Comparison of ENCODE assay signal across 8 cellular contexts in the genomic region with DNA sequence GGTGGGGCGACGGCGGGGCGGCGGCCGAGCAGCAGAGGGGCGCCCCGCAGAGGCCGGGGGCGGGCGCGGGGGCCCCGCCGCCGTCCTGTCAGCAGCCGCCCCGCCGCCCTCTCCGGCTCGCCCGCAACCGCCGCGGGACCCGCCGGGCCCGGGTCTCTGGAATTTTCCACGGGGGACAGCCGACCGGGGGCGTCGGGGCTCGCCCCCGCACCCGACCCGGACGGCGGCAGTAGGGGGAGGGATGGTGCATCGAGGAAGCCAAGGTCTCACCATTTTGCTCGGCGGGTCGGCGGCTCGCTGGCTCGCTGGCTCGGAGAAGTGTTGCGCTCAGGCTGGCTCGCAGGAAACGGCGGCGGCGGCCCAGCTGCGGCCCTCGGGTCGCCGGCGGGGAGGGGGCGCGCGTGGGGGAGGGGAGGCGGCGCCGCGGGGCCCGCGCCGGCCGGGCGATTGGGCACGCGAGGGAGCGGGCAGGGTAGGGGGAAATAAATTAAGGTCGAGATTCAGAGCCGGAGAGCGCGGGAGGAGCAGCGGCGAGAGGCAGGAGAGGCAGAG. TPM values are rescaled to one million over a fixed set of nuclear protein-coding genes. Genes with fewer than 3 reads are reported as not detected.
DNase-seq lines count a peak whose midpoint lies in the region; ATAC-seq and TF ChIP-seq lines count a peak whose summit lies in the region.

No MANE protein-coding gene starts in this region.

- peaks cover 5% of the 10 kb centered on the region for H3K27me3 Mint-ChIP-seq in CD4-positive, alpha-beta T cell
- no peaks in the 10 kb centered on the region for H3K27me3 Mint-ChIP-seq in activated T-cell treated with anti-CD3 and anti-CD28 coated beads, Interleukin-2, amount 50 U/mL, for 4 hours (ENCODE audit: low read depth)

- no peak overlapping the region for H3K4me2 ChIP-seq in KMS-11
- no peak overlapping the region for H3K4me2 ChIP-seq in fibroblast of lung (ENCODE audit: extremely low read depth, insufficient read depth, low read length)
- peak overlapping the region; percentile 99 for H3K4me2 ChIP-seq in osteoblast (ENCODE audit: insufficient read depth, low read length)

- in situ Hi-C loops in transverse colon (cut with MboI; ENCODE audit: low pct_ligation_motif_present in 1 of 4, low pct_unique_long_range_greater_than_20kb in 1 of 4, low sequenced_read_pairs in 3 of 4) = no loop called here

- H3K4me1 ChIP-seq in KMS-11 (ENCODE audit: low read depth, poor library complexity, severe bottlenecking) (peaks cover 61% of the 10 kb centered on the region), fibroblast of lung (ENCODE audit: control insufficient read depth, extremely low read depth, insufficient read depth, low read length) (peaks cover 7% of the 10 kb centered on the region), osteoblast (ENCODE audit: insufficient read depth, low read length) (peaks cover 26% of the 10 kb centered on the region), transverse colon (peaks cover 28 to 49% (median 45%) of the 10 kb centered on the region in 4 donors)

- peak in 9 of 10 experiments; percentile 5 to 37 (median 32) for DNase-seq in CD4-positive, alpha-beta T cell
- peak; percentile 41 for DNase-seq in activated T-cell treated with anti-CD3 and anti-CD28 coated beads, Interleukin-2, amount 50 U/mL, for 4 hours
- DNase-seq in fibroblast of lung (ENCODE audit: low read depth in 2 of 2) (no peak), osteoblast (ENCODE audit: insufficient read length, low spot score, missing footprints) (peak; percentile 61), transverse colon (peak; percentile 29), NCI-H1694 treated with DMSO at 0.1 percent for 48 hours (lab: John Stamatoyannopoulos, UW) (no peak)

- no peaks in the 10 kb centered on the region for H3K27me3 ChIP-seq in CD4-positive, alpha-beta T cell (ENCODE audit: control insufficient read depth, insufficient read depth, low read length)
- H3K27me3 ChIP-seq in KMS-11 (ENCODE audit: insufficient read depth, low read depth) (no peaks in the 10 kb centered on the region), fibroblast of lung (ENCODE audit: control insufficient read depth, insufficient read depth, low read length) (no peaks in the 10 kb centered on the region), osteoblast (ENCODE audit: insufficient read depth, low read length) (no peaks in the 10 kb centered on the region), transverse colon (no peaks in the 10 kb centered on the region)

- peak overlapping the region; percentile 99 for H3K4me3 Mint-ChIP-seq in CD4-positive, alpha-beta T cell
- H3K4me3 Mint-ChIP-seq in activated T-cell treated with anti-CD3 and anti-CD28 coated beads, Interleukin-2, amount 50 U/mL, for 4 hours = peak overlapping the region; percentile 99

- H3K36me3 ChIP-seq in KMS-11 (ENCODE audit: insufficient read depth) (no peaks in the 10 kb centered on the region), fibroblast of lung (ENCODE audit: control insufficient read depth, insufficient read depth, low read length) (no peaks in the 10 kb centered on the region), osteoblast (ENCODE audit: insufficient read depth, low read length) (no peaks in the 10 kb centered on the region), transverse colon (no peaks in the 10 kb centered on the region)

- H3K4me3 ChIP-seq in KMS-11 (IDR thresholded peaks at IDR 0.05; ENCODE audit: insufficient read depth, low read depth, low read length) (peak overlapping the region; percentile 66), fibroblast of lung (replicated peaks in 1 of 4; ENCODE audit: control extremely low read depth in 1 of 4, insufficient read depth in 1 of 4, low read depth in 3 of 4, low read length in 4 of 4) (peak overlapping the region; percentile 61 to 95 (median 90)), osteoblast (ENCODE audit: insufficient read depth, low read length) (peak overlapping the region; percentile 94), transverse colon (peak overlapping the region; percentile 74 to 97 (median 82))

- WGBS in transverse colon (ENCODE audit: low coverage in 1 of 2), 2 donors = 0 to 3% methylated on average over 4 to 47 of the region's 78 CpGs

- H3K27ac ChIP-seq in CD4-positive, alpha-beta T cell (ENCODE audit: low read depth, low read length) = peak overlapping the region; percentile 92
- H3K27ac ChIP-seq in KMS-11 = peak overlapping the region; percentile 91
- peak overlapping the region; percentile 96 for H3K27ac ChIP-seq in fibroblast of lung (ENCODE audit: insufficient read depth, low read length)
- H3K27ac ChIP-seq in osteoblast (ENCODE audit: low read depth, low read length) = peak overlapping the region; percentile 93
- peak overlapping the region; percentile 98 to 100 (median 98) for H3K27ac ChIP-seq in transverse colon

- peaks cover 40% of the 10 kb centered on the region for H4K20me1 ChIP-seq in KMS-11 (ENCODE audit: insufficient read depth)
- peaks cover 7% of the 10 kb centered on the region for H4K20me1 ChIP-seq in fibroblast of lung (ENCODE audit: control insufficient read depth, extremely low read depth, insufficient read depth, low read length)
- H4K20me1 ChIP-seq in osteoblast (ENCODE audit: insufficient read depth, low read length) = peaks cover 43% of the 10 kb centered on the region

- TF ChIP-seq CTCF in CD4-positive, alpha-beta T cell (IDR thresholded peaks at IDR 0.05) = no peak
- TF ChIP-seq CTCF in KMS-11 (conservative IDR thresholded peaks at IDR 0.05; ENCODE audit: low read depth, low read length) = no peak
- no peak for TF ChIP-seq CTCF in fibroblast of lung (conservative IDR thresholded peaks at IDR 0.05 in 1 of 2, IDR thresholded peaks at IDR 0.05 in 1 of 2; ENCODE audit: low read depth in 1 of 2, low read length in 2 of 2)
- no peak for TF ChIP-seq CTCF in osteoblast (IDR thresholded peaks at IDR 0.05; ENCODE audit: extremely low read depth, low read depth, low read length)
- TF ChIP-seq CTCF in transverse colon (IDR thresholded peaks at IDR 0.05) = no peak

- no peak overlapping the region for H3K27ac Mint-ChIP-seq in CD4-positive, alpha-beta T cell

- H3K4me1 Mint-ChIP-seq in CD4-positive, alpha-beta T cell (ENCODE audit: low read depth) = peaks cover 50% of the 10 kb centered on the region
- H3K4me1 Mint-ChIP-seq in activated T-cell treated with anti-CD3 and anti-CD28 coated beads, Interleukin-2, amount 50 U/mL, for 4 hours (ENCODE audit: low read depth) = peaks cover 36% of the 10 kb centered on the region

- H3K9ac ChIP-seq in KMS-11 = peak overlapping the region; percentile 86
- peak overlapping the region; percentile 92 for H3K9ac ChIP-seq in fibroblast of lung (ENCODE audit: insufficient read depth, low read length)

- H3K79me2 ChIP-seq in KMS-11 (ENCODE audit: insufficient read depth, low read depth) = peaks cover 57% of the 10 kb centered on the region
- H3K79me2 ChIP-seq in fibroblast of lung (ENCODE audit: control insufficient read depth, insufficient read depth, low read length) = peaks cover 56% of the 10 kb centered on the region
- peaks cover 73% of the 10 kb centered on the region for H3K79me2 ChIP-seq in osteoblast (ENCODE audit: insufficient read depth, low read length)

- POLR2A ChIA-PET in CD4-positive, alpha-beta T cell (lab: Charles Lee) = interaction anchor here (0.6 to 6.2 kb wide), 23 partner anchors 14 to 514 kb away, joined by 3 to 95 read pairs (median 4); partner anchors contain the start of genes APLF, C1D, FBXO48 and PNO1

- peak; percentile 2 for ATAC-seq in CD4-positive, alpha-beta T cell (ENCODE audit: poor library complexity)
- peak; percentile 8 for ATAC-seq in GM21381 (IDR thresholded peaks at IDR 0.05; ENCODE audit: unreplicated experiment)
- ATAC-seq in activated T-cell treated with anti-CD3 and anti-CD28 coated beads, Interleukin-2, amount 50 U/mL, for 4 hours = peak; percentile 13 to 19

- H2AFZ ChIP-seq in KMS-11 (ENCODE audit: low read depth) (no peak overlapping the region), fibroblast of lung (ENCODE audit: low read length) (no peak overlapping the region), osteoblast (ENCODE audit: low read length) (no peak overlapping the region)

- H3K9me3 Mint-ChIP-seq in CD4-positive, alpha-beta T cell = no peaks in the 10 kb centered on the region
- no peaks in the 10 kb centered on the region for H3K9me3 Mint-ChIP-seq in activated T-cell treated with anti-CD3 and anti-CD28 coated beads, Interleukin-2, amount 50 U/mL, for 4 hours

- intact Hi-C loops in CD4-positive, alpha-beta T cell (cut with DNase I, micrococcal nuclease) = loop anchor here (1.0 to 5.0 kb wide), 4 partner anchors 45 to 190 kb away; partner anchors contain the start of genes PNO1 (in 2 of the 2) and C1D (in 1 of the 2)
- intact Hi-C loops in transverse colon (cut with DNase I; ENCODE audit: low total_unique reads) = loop anchor here (5.0 kb wide), 1 partner anchor 55 kb away; no protein-coding TSS in a partner anchor

- CTCF ChIA-PET in CD4-positive, alpha-beta T cell (lab: Charles Lee) = interaction anchor here (1.0 to 3.5 kb wide), 3 partner anchors 51 to 56 kb away, joined by 3 to 12 read pairs (median 3); no protein-coding TSS in a partner anchor

- no peak for TF ChIP-seq POLR2A in transverse colon (IDR thresholded peaks at IDR 0.05)

- no peaks in the 10 kb centered on the region for H3K9me3 ChIP-seq in CD4-positive, alpha-beta T cell (ENCODE audit: control insufficient read depth, low read length)
- no peaks in the 10 kb centered on the region for H3K9me3 ChIP-seq in fibroblast of lung (ENCODE audit: control insufficient read depth, insufficient read depth, low read depth, low read length)
- no peaks in the 10 kb centered on the region for H3K9me3 ChIP-seq in osteoblast (ENCODE audit: low read depth, low read length)
- no peaks in the 10 kb centered on the region for H3K9me3 ChIP-seq in transverse colon

- peaks cover 30% of the 10 kb centered on the region for H3K36me3 Mint-ChIP-seq in CD4-positive, alpha-beta T cell (ENCODE audit: low read depth)
- peaks cover 8% of the 10 kb centered on the region for H3K36me3 Mint-ChIP-seq in activated T-cell treated with anti-CD3 and anti-CD28 coated beads, Interleukin-2, amount 50 U/mL, for 4 hours (ENCODE audit: insufficient read depth)

- TF ChIP-seq EP300 in transverse colon (IDR thresholded peaks at IDR 0.05; ENCODE audit: low read depth) = no peak

RNA-seq across cellular contexts. Expression of gene PPP3R1, which starts 0.4 kb away (rescaled TPM):
- total RNA-seq in CD4-positive, alpha-beta T cell = 10 to 100 TPM; 69.8 to 70.3 TPM
- total RNA-seq in activated T-cell treated with anti-CD3 and anti-CD28 coated beads, Interleukin-2, amount 50 U/mL, for 4 hours = 10 to 100 TPM; 73.5 to 84.0 (median 74.2) TPM
- total RNA-seq in fibroblast of lung (18.0 and 22.8 TPM in 2 replicates), osteoblast (29.7 and 32.1 TPM in 2 replicates), transverse colon (10 to 100 TPM in 3 of 4 donors, 1 to 10 TPM in 1; 9.2 to 32.2 (median 28.1) TPM)
- polyA plus RNA-seq in fibroblast of lung = 46.1 and 51.3 TPM in 2 replicates
- 46.5 and 49.4 TPM in 2 replicates for polyA plus RNA-seq in fibroblast of lung (2012)
- 4.2 and 5.7 TPM in 2 replicates for polyA minus RNA-seq in fibroblast of lung (ENCODE audit: low replicate concordance)

Comparison
In these comparisons a context has a peak if more than half of its experiments do, and no peak if none do; other contexts are left out.
1. DNase-seq: peak in CD4-positive, alpha-beta T cell (9 of 10), activated T-cell treated with anti-CD3 and anti-CD28 coated beads, Interleukin-2, amount 50 U/mL, for 4 hours (single experiment), osteoblast (single experiment) and transverse colon (single experiment); none in fibroblast of lung (0 of 2) and NCI-H1694 treated with DMSO at 0.1 percent for 48 hours (single experiment).
2. Peak in every context shown above with its lines, with median percentiles within 50 percentile points of each other: ATAC-seq, H3K27ac ChIP-seq and H3K4me3 ChIP-seq.